ENCODE assay signal across 14 cellular contexts in the genomic region with DNA sequence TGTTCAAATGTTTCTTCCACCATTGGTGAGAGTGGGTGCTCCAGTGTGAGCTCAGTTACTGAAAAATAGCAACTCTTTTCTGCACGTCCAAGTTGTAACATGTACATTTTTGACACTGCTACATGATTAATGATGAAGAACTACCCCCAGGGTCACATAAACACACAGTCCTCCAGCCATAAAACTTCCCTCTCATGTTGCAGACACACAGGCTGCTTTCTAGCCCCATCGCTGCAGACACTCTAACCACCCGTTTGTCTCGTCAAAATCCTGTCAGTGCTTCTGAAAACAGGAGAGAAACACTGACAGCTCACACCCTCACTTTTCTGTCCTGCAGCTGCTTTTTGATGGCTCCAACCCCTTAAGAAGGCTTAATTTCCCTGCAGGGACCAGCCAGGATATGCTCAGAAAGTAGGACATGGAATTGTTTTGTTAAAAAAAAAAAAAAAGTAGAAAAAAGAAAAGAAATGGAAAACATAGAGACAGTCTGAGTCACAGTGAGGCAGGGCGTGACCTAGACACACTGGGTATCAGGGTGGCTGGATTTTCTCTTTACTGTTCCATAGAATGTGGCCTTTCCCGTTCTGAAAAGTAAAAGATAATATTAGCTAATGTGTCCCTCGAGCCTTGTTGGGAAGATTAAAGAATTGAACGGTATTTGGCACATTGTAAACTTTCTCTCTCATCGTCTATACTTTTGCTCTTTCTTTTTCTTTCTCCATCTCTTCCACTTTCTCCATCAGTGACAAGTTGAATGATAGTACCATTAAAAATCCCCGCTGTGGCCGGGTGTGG. TPM values are rescaled to one million over a fixed set of nuclear protein-coding genes. Genes with fewer than 3 reads are reported as not detected.
DNase-seq lines count a peak whose midpoint lies in the region; ATAC-seq and TF ChIP-seq lines count a peak whose summit lies in the region.
"Had no signal": no experiment of that assay in that cellular context is flagged by ENCODE, and none has a peak within 500 bp of the region (broad histone marks: within the 10 kb centered on the region; RNA-seq: fewer than 3 reads in every experiment).

No MANE protein-coding gene starts in this region.

- H3K9me3 Mint-ChIP-seq in Caco-2 (ENCODE audit: unreplicated experiment) = no peaks in the 10 kb centered on the region
- H3K9me3 Mint-ChIP-seq in naive thymus-derived CD4-positive, alpha-beta T cell = no peaks in the 10 kb centered on the region
- H3K9me3 Mint-ChIP-seq: GM23338 had no signal

- CTCF ChIA-PET in Caco-2 (lab: Charles Lee) = interaction anchor here (0.9 kb wide), 1 partner anchor 52 kb away, joined by 3 read pairs; no protein-coding TSS in a partner anchor
- CTCF ChIA-PET in naive thymus-derived CD4-positive, alpha-beta T cell (lab: Charles Lee) = no interaction called here

- in situ Hi-C loops in astrocyte of the spinal cord (cut with HindIII; ENCODE audit: low sequenced_read_pairs) = no loop called here

- no peaks in the 10 kb centered on the region for H3K36me3 Mint-ChIP-seq in Caco-2 (ENCODE audit: insufficient read depth, unreplicated experiment)
- peaks cover 0 to 3% (median 0%) of the 10 kb centered on the region in 5 donors for H3K36me3 Mint-ChIP-seq in naive thymus-derived CD4-positive, alpha-beta T cell

- H3K4me3 ChIP-seq in Caco-2 (ENCODE audit: low read depth, low read length) (no peak overlapping the region), astrocyte of the spinal cord (ENCODE audit: low read depth, low read length) (no peak overlapping the region)
- H3K4me3 ChIP-seq in naive thymus-derived CD4-positive, alpha-beta T cell (ENCODE audit: low read length) = no peak overlapping the region
- H3K4me3 ChIP-seq: colonic mucosa, gastroesophageal sphincter, GM23338, left lung had no signal

- POLR2A ChIA-PET in Caco-2 (lab: Charles Lee) = interaction anchor here (0.6 kb wide), 1 partner anchor 38 kb away, joined by 3 read pairs; no protein-coding TSS in a partner anchor
- POLR2A ChIA-PET in naive thymus-derived CD4-positive, alpha-beta T cell (lab: Charles Lee) = no interaction called here

- peaks cover 28% of the 10 kb centered on the region for H3K4me1 Mint-ChIP-seq in Caco-2 (ENCODE audit: low read depth, unreplicated experiment)
- peaks cover 0 to 42% (median 5%) of the 10 kb centered on the region in 7 donors for H3K4me1 Mint-ChIP-seq in naive thymus-derived CD4-positive, alpha-beta T cell
- H3K4me1 Mint-ChIP-seq: GM23338 had no signal

- H3K4me3 Mint-ChIP-seq in Caco-2 (ENCODE audit: unreplicated experiment) = peak overlapping the region; percentile 7
- peak overlapping the region in 2 of 10 donors; percentile 59 to 62 for H3K4me3 Mint-ChIP-seq in naive thymus-derived CD4-positive, alpha-beta T cell
- H3K4me3 Mint-ChIP-seq: GM23338 had no signal

- H3K27ac ChIP-seq in naive thymus-derived CD4-positive, alpha-beta T cell (ENCODE audit: low read depth, low read length) = no peak overlapping the region
- H3K27ac ChIP-seq: colonic mucosa, gastroesophageal sphincter, left lung had no signal

- TF ChIP-seq CTCF in Caco-2 (IDR thresholded peaks at IDR 0.05; ENCODE audit: insufficient read depth in 1 of 2, low read depth in 1 of 2, low read length in 1 of 2, severe bottlenecking in 1 of 2, unreplicated experiment in 1 of 2) (no peak), astrocyte of the spinal cord (IDR thresholded peaks at IDR 0.05; ENCODE audit: low read depth, low read length) (no peak)

- H3K4me1 ChIP-seq in Caco-2 = peaks cover 39% of the 10 kb centered on the region
- H3K4me1 ChIP-seq in naive thymus-derived CD4-positive, alpha-beta T cell (ENCODE audit: control insufficient read depth in 2 of 2, insufficient read depth in 2 of 2, low read length in 2 of 2) = peaks cover 0 to 69% of the 10 kb centered on the region in 2 donors
- H3K4me1 ChIP-seq: colonic mucosa, gastroesophageal sphincter had no signal

- peak overlapping the region; percentile 26 for H3K27ac Mint-ChIP-seq in Caco-2 (ENCODE audit: unreplicated experiment)
- H3K27ac Mint-ChIP-seq in naive thymus-derived CD4-positive, alpha-beta T cell = peak overlapping the region in 3 of 9 donors; percentile 34 to 72 (median 52)
- H3K27ac Mint-ChIP-seq: GM23338 had no signal

- H3K36me3 ChIP-seq in Caco-2 (ENCODE audit: control insufficient read depth, insufficient read depth, low read length) = no peaks in the 10 kb centered on the region
- H3K36me3 ChIP-seq in naive thymus-derived CD4-positive, alpha-beta T cell (ENCODE audit: control insufficient read depth in 2 of 3, insufficient read depth in 3 of 3, low read length in 3 of 3) = no peaks in the 10 kb centered on the region
- H3K36me3 ChIP-seq: colonic mucosa, gastroesophageal sphincter, left lung had no signal

- ATAC-seq in naive thymus-derived CD4-positive, alpha-beta T cell = peak; percentile 60
- ATAC-seq: gastroesophageal sphincter, GM23338, left lung had no signal

- intact Hi-C loops in Caco-2 (cut with micrococcal nuclease; ENCODE audit: unreplicated experiment) = no loop called here
- intact Hi-C loops in naive thymus-derived CD4-positive, alpha-beta T cell (cut with micrococcal nuclease) = no loop called here

- no peaks in the 10 kb centered on the region for H3K9me3 ChIP-seq in Caco-2
- no peaks in the 10 kb centered on the region for H3K9me3 ChIP-seq in naive thymus-derived CD4-positive, alpha-beta T cell (ENCODE audit: control insufficient read depth in 2 of 3, low read length in 3 of 3)
- H3K9me3 ChIP-seq: colonic mucosa, gastroesophageal sphincter, left lung had no signal

- H3K27me3 Mint-ChIP-seq in Caco-2 (ENCODE audit: insufficient read depth, unreplicated experiment) = no peaks in the 10 kb centered on the region
- peaks cover 0 to 18% (median 2%) of the 10 kb centered on the region in 5 donors for H3K27me3 Mint-ChIP-seq in naive thymus-derived CD4-positive, alpha-beta T cell

- no TSS peak for BruUV-seq in Caco-2 (replicated peaks; lab: Mats Ljungman, UMichigan)

- H3K27me3 ChIP-seq in Caco-2 (replicated peaks; ENCODE audit: control insufficient read depth, insufficient read depth, low read length) = no peaks in the 10 kb centered on the region
- H3K27me3 ChIP-seq in naive thymus-derived CD4-positive, alpha-beta T cell (ENCODE audit: control insufficient read depth in 2 of 2, insufficient read depth in 2 of 2, low read length in 2 of 2) = no peaks in the 10 kb centered on the region
- H3K27me3 ChIP-seq: colonic mucosa, gastroesophageal sphincter, left lung had no signal

- DNase-seq in Caco-2 (peak in 1 of 2 experiments; percentile 9), LHCN-M2 (ENCODE audit: low read depth) (peak; percentile 34), astrocyte of the spinal cord (ENCODE audit: low read depth, low spot score) (peak; percentile 6), NCI-H510A treated with DMSO at 0.1 percent for 48 hours (lab: John Stamatoyannopoulos, UW) (no peak)
- no peak for DNase-seq in naive thymus-derived CD4-positive, alpha-beta T cell
- no peak for DNase-seq in NK-92 treated with Interleukin-12 subunit alpha and Interleukin-12 subunit beta, amount 100 ng/mL, for 24 hours (lab: John Stamatoyannopoulos, UW)
- no peak for DNase-seq in activated CD4-positive, CD25-positive, alpha-beta regulatory T cell (lab: John Stamatoyannopoulos, UW)
- DNase-seq: colonic mucosa; left lung; NCI-H1930; stimulated activated naive CD4-positive, alpha-beta T cell treated with Interleukin-2 at 50 U/mL for 16 hours had no signal

RNA-seq across cellular contexts. Expression of gene CCL5, which starts 20.7 kb away (rescaled TPM):
- total RNA-seq in Caco-2 (2022) = not detected in 2 replicates
- 1.1 and 1.9 TPM in 2 replicates for total RNA-seq in LHCN-M2 (2014; rRNA removed)
- 0.23 TPM for polyA plus RNA-seq in LHCN-M2 (2012)
- 100 to 1,000 TPM in 1 of 5 experiments, 10 to 100 TPM in 4; 17.0 to 192 (median 29.1) TPM for total RNA-seq in naive thymus-derived CD4-positive, alpha-beta T cell
- polyA plus RNA-seq in naive thymus-derived CD4-positive, alpha-beta T cell = 1 to 10 TPM; 2.8 to 4.1 TPM
- total RNA-seq: GM23338 had no signal
- polyA plus RNA-seq: GM23338 had no signal

RNA-seq across cellular contexts. Expression of gene RDM1, which starts 29.7 kb away (rescaled TPM):
- total RNA-seq in Caco-2 (2022) (9.9 and 12.9 TPM in 2 replicates), LHCN-M2 (2014; rRNA removed) (0.77 and 1.8 TPM in 2 replicates)
- 0.36 TPM for polyA plus RNA-seq in LHCN-M2 (2012)
- 1 to 10 TPM in 1 of 5 experiments, not detected in 4; 6.9 TPM for total RNA-seq in naive thymus-derived CD4-positive, alpha-beta T cell
- polyA plus RNA-seq in naive thymus-derived CD4-positive, alpha-beta T cell = under 1 TPM in 1 of 2 donors, not detected in 1; 0.39 TPM
- total RNA-seq: omental fat pad had no signal

RNA-seq across cellular contexts. Expression of gene HEATR9, which starts 32.2 kb away (rescaled TPM):
- total RNA-seq in Caco-2 (2022) = not detected in 2 replicates
- total RNA-seq in LHCN-M2 (2014; rRNA removed) = not detected in 2 replicates
- polyA plus RNA-seq in LHCN-M2 (2012) = 0.02 TPM
- total RNA-seq in naive thymus-derived CD4-positive, alpha-beta T cell = 1 to 10 TPM in 1 of 5 experiments, under 1 TPM in 1, not detected in 3; 0.22 to 1.9 TPM
- polyA plus RNA-seq in naive thymus-derived CD4-positive, alpha-beta T cell = under 1 TPM in 1 of 2 donors, not detected in 1; 0.09 TPM
- total RNA-seq: colonic mucosa, GM23338, omental fat pad had no signal
- polyA plus RNA-seq: GM23338 had no signal

RNA-seq across cellular contexts. Expression of gene LYZL6, which starts 42.6 kb away (rescaled TPM):
- total RNA-seq in Caco-2 (2022) = not detected in 2 replicates
- not detected in 2 replicates for total RNA-seq in LHCN-M2 (2014; rRNA removed)
- polyA plus RNA-seq in LHCN-M2 (2012) = not detected
- not detected for total RNA-seq in naive thymus-derived CD4-positive, alpha-beta T cell
- not detected for polyA plus RNA-seq in naive thymus-derived CD4-positive, alpha-beta T cell
- total RNA-seq: colonic mucosa, gastroesophageal sphincter, GM23338, left lung, omental fat pad had no signal
- polyA plus RNA-seq: GM23338 had no signal

Comparison
In these comparisons a context has a peak if more than half of its experiments do, and no peak if none do; other contexts are left out.
1. DNase-seq: peak in LHCN-M2 (single experiment) and astrocyte of the spinal cord (single experiment); none in naive thymus-derived CD4-positive, alpha-beta T cell (0 of 9), NK-92 treated with Interleukin-12 subunit alpha and Interleukin-12 subunit beta, amount 100 ng/mL, for 24 hours (single experiment), NCI-H510A treated with DMSO at 0.1 percent for 48 hours (single experiment) and activated CD4-positive, CD25-positive, alpha-beta regulatory T cell (0 of 4).